Comparison of ENCODE assay signal across 1 cellular context in the genomic region with DNA sequence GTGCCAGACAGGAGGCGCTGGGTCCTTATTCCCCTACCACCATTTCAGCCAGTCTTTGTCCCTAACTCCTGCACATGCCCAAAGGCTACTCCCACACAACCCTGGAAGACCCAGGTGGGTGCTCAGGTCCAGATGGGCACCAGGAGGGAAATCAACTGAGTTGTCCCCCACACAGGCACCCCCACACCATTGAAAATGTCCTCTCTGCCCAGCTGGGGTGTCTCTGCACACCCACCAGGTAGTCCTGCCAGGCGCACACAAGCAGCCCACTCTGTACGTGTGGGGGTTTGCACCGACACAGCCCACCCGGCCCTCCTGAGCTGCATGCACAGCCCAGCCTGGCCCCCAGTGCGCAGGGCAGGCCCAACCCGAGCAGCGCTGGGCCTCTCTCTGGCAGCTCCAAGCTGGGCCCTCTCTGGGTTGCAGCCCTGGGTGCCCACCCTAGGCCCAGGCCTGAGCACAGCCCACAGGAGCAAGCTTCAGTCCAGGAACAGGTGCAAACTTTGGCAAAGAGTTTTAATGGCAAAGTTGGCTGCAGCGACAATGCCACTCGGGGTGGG.
TF ChIP-seq lines count a peak whose summit lies in the region.

No MANE protein-coding gene starts in this region.

TF ChIP-seq in HepG2, 621 proteins besides CTCF, POLR2A, EP300 and RAD21:
- TF ChIP-seq, protein P1, sequence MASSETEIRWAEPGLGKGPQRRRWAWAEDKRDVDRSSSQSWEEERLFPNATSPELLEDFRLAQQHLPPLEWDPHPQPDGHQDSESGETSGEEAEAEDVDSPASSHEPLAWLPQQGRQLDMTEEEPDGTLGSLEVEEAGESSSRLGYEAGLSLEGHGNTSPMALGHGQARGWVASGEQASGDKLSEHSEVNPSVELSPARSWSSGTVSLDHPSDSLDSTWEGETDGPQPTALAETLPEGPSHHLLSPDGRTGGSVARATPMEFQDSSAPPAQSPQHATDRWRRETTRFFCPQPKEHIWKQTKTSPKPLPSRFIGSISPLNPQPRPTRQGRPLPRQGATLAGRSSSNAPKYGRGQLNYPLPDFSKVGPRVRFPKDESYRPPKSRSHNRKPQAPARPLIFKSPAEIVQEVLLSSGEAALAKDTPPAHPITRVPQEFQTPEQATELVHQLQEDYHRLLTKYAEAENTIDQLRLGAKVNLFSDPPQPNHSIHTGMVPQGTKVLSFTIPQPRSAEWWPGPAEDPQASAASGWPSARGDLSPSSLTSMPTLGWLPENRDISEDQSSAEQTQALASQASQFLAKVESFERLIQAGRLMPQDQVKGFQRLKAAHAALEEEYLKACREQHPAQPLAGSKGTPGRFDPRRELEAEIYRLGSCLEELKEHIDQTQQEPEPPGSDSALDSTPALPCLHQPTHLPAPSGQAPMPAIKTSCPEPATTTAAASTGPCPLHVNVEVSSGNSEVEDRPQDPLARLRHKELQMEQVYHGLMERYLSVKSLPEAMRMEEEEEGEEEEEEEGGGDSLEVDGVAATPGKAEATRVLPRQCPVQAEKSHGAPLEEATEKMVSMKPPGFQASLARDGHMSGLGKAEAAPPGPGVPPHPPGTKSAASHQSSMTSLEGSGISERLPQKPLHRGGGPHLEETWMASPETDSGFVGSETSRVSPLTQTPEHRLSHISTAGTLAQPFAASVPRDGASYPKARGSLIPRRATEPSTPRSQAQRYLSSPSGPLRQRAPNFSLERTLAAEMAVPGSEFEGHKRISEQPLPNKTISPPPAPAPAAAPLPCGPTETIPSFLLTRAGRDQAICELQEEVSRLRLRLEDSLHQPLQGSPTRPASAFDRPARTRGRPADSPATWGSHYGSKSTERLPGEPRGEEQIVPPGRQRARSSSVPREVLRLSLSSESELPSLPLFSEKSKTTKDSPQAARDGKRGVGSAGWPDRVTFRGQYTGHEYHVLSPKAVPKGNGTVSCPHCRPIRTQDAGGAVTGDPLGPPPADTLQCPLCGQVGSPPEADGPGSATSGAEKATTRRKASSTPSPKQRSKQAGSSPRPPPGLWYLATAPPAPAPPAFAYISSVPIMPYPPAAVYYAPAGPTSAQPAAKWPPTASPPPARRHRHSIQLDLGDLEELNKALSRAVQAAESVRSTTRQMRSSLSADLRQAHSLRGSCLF (CRISPR knock-in tag; IDR thresholded peaks at IDR 0.05; ENCODE audit: borderline replicate concordance): no peak
- no peak for TF ChIP-seq POLR2AphosphoS2 (IDR thresholded peaks at IDR 0.05; ENCODE audit: low read depth, low read length)
- peak; percentile 19; the same call in 1 of the 2 replicates for TF ChIP-seq RBFOX2 (IDR thresholded peaks at IDR 0.05; ENCODE audit: low read depth, low read length)
- TF ChIP-seq, protein P2, sequence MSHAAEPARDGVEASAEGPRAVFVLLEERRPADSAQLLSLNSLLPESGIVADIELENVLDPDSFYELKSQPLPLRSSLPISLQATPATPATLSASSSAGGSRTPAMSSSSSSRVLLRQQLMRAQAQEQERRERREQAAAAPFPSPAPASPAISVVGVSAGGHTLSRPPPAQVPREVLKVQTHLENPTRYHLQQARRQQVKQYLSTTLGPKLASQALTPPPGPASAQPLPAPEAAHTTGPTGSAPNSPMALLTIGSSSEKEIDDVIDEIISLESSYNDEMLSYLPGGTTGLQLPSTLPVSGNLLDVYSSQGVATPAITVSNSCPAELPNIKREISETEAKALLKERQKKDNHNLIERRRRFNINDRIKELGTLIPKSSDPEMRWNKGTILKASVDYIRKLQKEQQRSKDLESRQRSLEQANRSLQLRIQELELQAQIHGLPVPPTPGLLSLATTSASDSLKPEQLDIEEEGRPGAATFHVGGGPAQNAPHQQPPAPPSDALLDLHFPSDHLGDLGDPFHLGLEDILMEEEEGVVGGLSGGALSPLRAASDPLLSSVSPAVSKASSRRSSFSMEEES (CRISPR knock-in tag; IDR thresholded peaks at IDR 0.05): no peak
- 0 out of 2 replicates have a peak, but pooled peaks have one; percentile 20 for TF ChIP-seq ZFY (CRISPR knock-in tag; IDR thresholded peaks at IDR 0.05)
- peak; percentile 93 for TF ChIP-seq ZC3H13 (CRISPR knock-in tag; IDR thresholded peaks at IDR 0.05)
- no peak for TF ChIP-seq ZNF724P (CRISPR knock-in tag; IDR thresholded peaks at IDR 0.05; ENCODE audit: borderline replicate concordance)
- TF ChIP-seq AGO2 (optimal IDR thresholded peaks at IDR 0.05; ENCODE audit: low read depth, low read length): peak; percentile 73
